10 cellular contexts compared by ENCODE assay signal in the genomic region with DNA sequence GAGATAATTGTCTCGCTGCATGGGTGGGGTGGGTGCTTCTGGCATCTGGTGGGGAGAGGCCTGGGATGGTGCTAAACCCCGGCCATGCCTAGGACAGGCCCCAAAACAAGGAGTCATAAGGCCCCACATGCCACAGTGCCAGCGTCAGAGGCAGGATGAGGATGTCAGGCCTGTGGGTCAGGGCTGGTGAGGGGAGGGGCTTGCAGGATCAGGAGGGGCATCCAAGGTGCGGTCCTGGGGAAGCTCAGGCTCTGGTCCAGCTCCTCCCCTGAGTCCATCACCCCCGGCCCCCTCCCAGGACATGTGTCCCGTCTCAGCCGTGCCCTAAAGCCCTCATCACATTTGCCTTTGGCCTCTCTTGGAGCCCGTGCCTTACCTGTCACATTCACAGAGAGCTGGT. TPM values are rescaled to one million over a fixed set of nuclear protein-coding genes. Genes with fewer than 3 reads are reported as not detected.
"Had no signal": no experiment of that assay in that cellular context is flagged by ENCODE, and none has a peak within 500 bp of the region (broad histone marks: within the 10 kb centered on the region; RNA-seq: fewer than 3 reads in every experiment).

No MANE protein-coding gene starts in this region.

RNA-seq across cellular contexts. Expression of a gene that starts 0.7 kb away (rescaled TPM):
- total RNA-seq: activated B cell treated with CpG ODN at 0.5 μM for 24 hours, astrocyte, IMR-90, LHCN-M2, MCF 10A, NCI-H460, PC-9, SK-MEL-5, T-helper 17 cell had no signal
- polyA plus RNA-seq: IMR-90 had no signal

RNA-seq across cellular contexts. Expression of a gene that starts 22.6 kb away (rescaled TPM):
- total RNA-seq: activated B cell treated with CpG ODN at 0.5 μM for 24 hours; activated CD8-positive, alpha-beta memory T cell treated with anti-CD3 and anti-CD28 coated beads for 36 hours; astrocyte; IMR-90; LHCN-M2; MCF 10A; NCI-H460; PC-9; SK-MEL-5; T-helper 17 cell had no signal
- polyA plus RNA-seq: IMR-90 had no signal

RNA-seq across cellular contexts. Expression of a gene that starts 30.5 kb away (rescaled TPM):
- total RNA-seq: activated CD8-positive, alpha-beta memory T cell treated with anti-CD3 and anti-CD28 coated beads for 36 hours; astrocyte; IMR-90; LHCN-M2; MCF 10A; NCI-H460; PC-9; SK-MEL-5 had no signal
- polyA plus RNA-seq: IMR-90 had no signal

RNA-seq across cellular contexts. Expression of a gene that starts 42.7 kb away (rescaled TPM):
- total RNA-seq: activated B cell treated with CpG ODN at 0.5 μM for 24 hours; activated CD8-positive, alpha-beta memory T cell treated with anti-CD3 and anti-CD28 coated beads for 36 hours; astrocyte; IMR-90; LHCN-M2; MCF 10A; NCI-H460; PC-9; SK-MEL-5; T-helper 17 cell had no signal
- polyA plus RNA-seq: IMR-90 had no signal
